Comparison of ENCODE assay signal across 8 cellular contexts in the genomic region with DNA sequence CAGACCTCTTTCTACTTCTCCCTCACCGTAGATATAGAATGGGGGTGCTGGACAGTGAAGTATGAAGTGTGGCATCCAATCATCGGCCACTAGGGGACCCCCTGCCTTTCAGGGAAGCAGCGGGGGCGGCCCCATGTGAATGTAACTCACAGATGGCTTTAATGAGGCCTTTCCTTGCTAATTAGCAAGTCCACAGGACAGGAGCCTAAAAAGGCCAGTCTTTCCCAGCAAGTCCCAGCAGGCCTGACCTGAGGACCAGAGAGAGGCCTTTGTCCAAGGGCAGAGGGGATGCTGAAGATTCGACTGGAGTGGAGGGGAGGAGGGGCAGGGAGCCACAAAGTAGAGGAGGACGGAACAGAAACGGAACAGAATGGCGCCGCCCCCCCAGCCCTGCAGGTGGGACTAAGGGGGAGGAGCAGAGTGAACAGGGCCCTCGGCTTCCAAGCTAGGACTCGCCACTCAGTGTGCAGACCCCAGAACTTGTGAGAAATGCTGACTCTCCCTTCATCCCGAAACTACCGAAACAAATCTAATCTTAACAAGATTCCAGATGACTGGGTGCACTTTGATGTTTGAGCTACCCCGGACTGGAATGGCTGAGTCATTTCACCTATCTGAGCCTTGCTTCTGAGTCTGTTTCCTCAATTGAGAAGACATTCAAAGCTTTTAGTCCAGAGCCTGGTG. TPM values are rescaled to one million over a fixed set of nuclear protein-coding genes. Genes with fewer than 3 reads are reported as not detected.
A peak's percentile ranks its signal among the peaks of the same experiment; 100 is the strongest.
DNase-seq lines count a peak whose midpoint lies in the region; ATAC-seq, FAIRE-seq and TF ChIP-seq lines count a peak whose summit lies in the region.

No MANE protein-coding gene starts in this region.

- peaks cover 68% of the 10 kb centered on the region for H3K79me2 ChIP-seq in keratinocyte (ENCODE audit: control insufficient read depth, insufficient read depth, low read length)

- dilution Hi-C loops in keratinocyte (cut with MboI; ENCODE audit: extremely low pct_ligation_motif_present, low sequenced_read_pairs) = no loop called here

- peak overlapping the region; percentile 75 for H3K4me2 ChIP-seq in keratinocyte (ENCODE audit: control insufficient read depth, extremely low read depth, insufficient read depth, low read depth, low read length)

- WGBS in sigmoid colon, 2 donors = 32 to 40% methylated on average over 14 of the region's 14 CpGs

- H3K27ac ChIP-seq in keratinocyte (ENCODE audit: control insufficient read depth, insufficient read depth, low read length) (peak overlapping the region; percentile 53), sigmoid colon (no peak overlapping the region)

- peak; percentile 41; the same call in 1 of the 2 replicates for TF ChIP-seq CTCF in GM12875 (IDR thresholded peaks at IDR 0.05; ENCODE audit: borderline replicate concordance, insufficient read depth, low read depth, low read length)
- peak; percentile 21; the same call in 1 of the 2 replicates for TF ChIP-seq CTCF in LNCAP (IDR thresholded peaks at IDR 0.05)
- TF ChIP-seq CTCF in keratinocyte (optimal IDR thresholded peaks at IDR 0.05 in 1 of 3, IDR thresholded peaks at IDR 0.05 in 1 of 3, conservative IDR thresholded peaks at IDR 0.05 in 1 of 3; ENCODE audit: extremely low read depth in 1 of 3, insufficient read depth in 2 of 3, low read length in 3 of 3) = peak in 1 of 3 experiments; percentile 13
- TF ChIP-seq CTCF in sigmoid colon (IDR thresholded peaks at IDR 0.05) = no peak

- H3K9me3 ChIP-seq in keratinocyte (ENCODE audit: control insufficient read depth, low read depth, low read length) (no peaks in the 10 kb centered on the region), sigmoid colon (no peaks in the 10 kb centered on the region)

- H3K4me1 ChIP-seq in keratinocyte (ENCODE audit: control insufficient read depth, extremely low read depth, insufficient read depth, low read length) = peaks cover 53% of the 10 kb centered on the region
- H3K4me1 ChIP-seq in sigmoid colon = no peaks in the 10 kb centered on the region

- intact Hi-C loops in sigmoid colon (cut with DNase I) (no loop called here), Right ventricle myocardium superior (cut with DNase I) (no loop called here)

- H3K9ac ChIP-seq in keratinocyte (ENCODE audit: control insufficient read depth, extremely low read depth, insufficient read depth, low read length) = peak overlapping the region; percentile 58

- H3K36me3 ChIP-seq in keratinocyte (ENCODE audit: control insufficient read depth in 2 of 2, extremely low read depth in 1 of 2, insufficient read depth in 2 of 2, low read length in 2 of 2) (peaks cover 12 to 14% of the 10 kb centered on the region in 2 experiments), sigmoid colon (no peaks in the 10 kb centered on the region)

- H3K9me3 Mint-ChIP-seq in activated T-cell treated with anti-CD3 and anti-CD28 coated beads, Interleukin-2, amount 50 U/mL, for 72 hours = no peaks in the 10 kb centered on the region
- H3K9me3 Mint-ChIP-seq in stimulated activated naive CD8-positive, alpha-beta T cell treated with anti-CD3 and anti-CD28 coated beads, Interleukin-15, Interleukin-2, amounts not matched to agents 100 ng/mL and 50 ng/mL, for 24 hours = no peaks in the 10 kb centered on the region

- no peaks in the 10 kb centered on the region for H3K36me3 Mint-ChIP-seq in activated T-cell treated with anti-CD3 and anti-CD28 coated beads, Interleukin-2, amount 50 U/mL, for 72 hours (ENCODE audit: insufficient read depth in 2 of 2)
- no peaks in the 10 kb centered on the region for H3K36me3 Mint-ChIP-seq in stimulated activated naive CD8-positive, alpha-beta T cell treated with anti-CD3 and anti-CD28 coated beads, Interleukin-15, Interleukin-2, amounts not matched to agents 100 ng/mL and 50 ng/mL, for 24 hours (ENCODE audit: low read depth)

- H4K20me1 ChIP-seq in keratinocyte (ENCODE audit: control insufficient read depth, extremely low read depth, insufficient read depth, low read length) = peaks cover 3% of the 10 kb centered on the region

- H3K27me3 ChIP-seq in keratinocyte (ENCODE audit: control insufficient read depth, extremely low read depth, insufficient read depth, low read length) (no peaks in the 10 kb centered on the region), sigmoid colon (peaks cover 5 to 10% (median 6%) of the 10 kb centered on the region in 3 donors)

- H3K4me3 ChIP-seq in GM12875 (ENCODE audit: low read depth, low read length) = no peak overlapping the region
- peak overlapping the region in 1 of 3 experiments; percentile 29 for H3K4me3 ChIP-seq in keratinocyte (ENCODE audit: control insufficient read depth in 2 of 3, extremely low read depth in 1 of 3, insufficient read depth in 2 of 3, low read depth in 1 of 3, low read length in 3 of 3)
- no peak overlapping the region for H3K4me3 ChIP-seq in sigmoid colon

- H3K27ac Mint-ChIP-seq in activated T-cell treated with anti-CD3 and anti-CD28 coated beads, Interleukin-2, amount 50 U/mL, for 72 hours = no peak overlapping the region
- H3K27ac Mint-ChIP-seq in stimulated activated naive CD8-positive, alpha-beta T cell treated with anti-CD3 and anti-CD28 coated beads, Interleukin-15, Interleukin-2, amounts not matched to agents 100 ng/mL and 50 ng/mL, for 24 hours = peak overlapping the region; percentile 56

- no peak for TF ChIP-seq POLR2A in sigmoid colon (IDR thresholded peaks at IDR 0.05)

- ATAC-seq in activated T-cell treated with anti-CD3 and anti-CD28 coated beads, Interleukin-2, amount 50 U/mL, for 72 hours (replicated peaks in 1 of 2) = peak; percentile 81
- ATAC-seq in HG03159 (IDR thresholded peaks at IDR 0.05; ENCODE audit: unreplicated experiment) = no peak
- ATAC-seq in Right ventricle myocardium superior (ENCODE audit: poor library complexity) = no peak

- peak overlapping the region; percentile 5 to 75 for H3K4me3 Mint-ChIP-seq in activated T-cell treated with anti-CD3 and anti-CD28 coated beads, Interleukin-2, amount 50 U/mL, for 72 hours
- H3K4me3 Mint-ChIP-seq in stimulated activated naive CD8-positive, alpha-beta T cell treated with anti-CD3 and anti-CD28 coated beads, Interleukin-15, Interleukin-2, amounts not matched to agents 100 ng/mL and 50 ng/mL, for 24 hours = peak overlapping the region; percentile 58

- H2AFZ ChIP-seq in keratinocyte (ENCODE audit: control insufficient read depth, low read length) = no peak overlapping the region

- peaks cover under 1% of the 10 kb centered on the region for H3K9me1 ChIP-seq in keratinocyte (ENCODE audit: control insufficient read depth, extremely low read depth, insufficient read depth, low read length)

- peaks cover 22% of the 10 kb centered on the region for H3K27me3 Mint-ChIP-seq in activated T-cell treated with anti-CD3 and anti-CD28 coated beads, Interleukin-2, amount 50 U/mL, for 72 hours (ENCODE audit: low read depth)
- peaks cover 22% of the 10 kb centered on the region for H3K27me3 Mint-ChIP-seq in stimulated activated naive CD8-positive, alpha-beta T cell treated with anti-CD3 and anti-CD28 coated beads, Interleukin-15, Interleukin-2, amounts not matched to agents 100 ng/mL and 50 ng/mL, for 24 hours

- peak; percentile 56 for FAIRE-seq in keratinocyte (lab: Jason Lieb, UNC)

- peaks cover 12% of the 10 kb centered on the region for H3K4me1 Mint-ChIP-seq in activated T-cell treated with anti-CD3 and anti-CD28 coated beads, Interleukin-2, amount 50 U/mL, for 72 hours (ENCODE audit: low read depth)
- H3K4me1 Mint-ChIP-seq in stimulated activated naive CD8-positive, alpha-beta T cell treated with anti-CD3 and anti-CD28 coated beads, Interleukin-15, Interleukin-2, amounts not matched to agents 100 ng/mL and 50 ng/mL, for 24 hours (ENCODE audit: low read depth) = peaks cover 17% of the 10 kb centered on the region

- DNase-seq in activated T-cell treated with anti-CD3 and anti-CD28 coated beads, Interleukin-2, amount 50 U/mL, for 72 hours = peak; percentile 31 to 43
- DNase-seq in keratinocyte (ENCODE audit: low read depth, low spot score) (no peak), sigmoid colon (no peak), Right ventricle myocardium superior (no peak)

- no peak for TF ChIP-seq EP300 in sigmoid colon (IDR thresholded peaks at IDR 0.05)

RNA-seq across cellular contexts. Expression of gene C6orf132, which starts 5.8 kb away (rescaled TPM):
- under 1 TPM; 0.26 to 0.65 TPM for total RNA-seq in activated T-cell treated with anti-CD3 and anti-CD28 coated beads, Interleukin-2, amount 50 U/mL, for 72 hours
- polyA plus RNA-seq in keratinocyte (8.1 to 15.3 TPM (median 11.8 TPM) in 3 replicates), sigmoid colon (10 to 100 TPM; 38.5 to 91.3 (median 87.1) TPM)
- polyA plus RNA-seq in keratinocyte (2011; ENCODE audit: low read depth) = 12.2 TPM
- 13.0 and 15.4 TPM in 2 replicates for polyA plus RNA-seq in keratinocyte (2011; cell fraction: cytosol; rRNA removed)
- polyA plus RNA-seq in keratinocyte (2011; cell fraction: nucleus; rRNA removed) = 10.5 and 13.5 TPM in 2 replicates
- polyA plus RNA-seq in keratinocyte (2012; ENCODE audit: low replicate concordance) = 26.2 and 34.7 TPM in 2 replicates
- 6.5 to 23.7 TPM (median 8.9 TPM) in 3 replicates for polyA minus RNA-seq in keratinocyte
- 18.4 TPM for polyA minus RNA-seq in keratinocyte (2011; cell fraction: cytosol; rRNA and poly(A)+ RNA removed)
- polyA minus RNA-seq in keratinocyte (2011; cell fraction: nucleus; rRNA and poly(A)+ RNA removed) = 11.6 and 14.6 TPM in 2 replicates
- total RNA-seq in sigmoid colon (1 to 10 TPM in 1 of 4 donors, under 1 TPM in 2, not detected in 1; 0.33 to 3.3 (median 0.71) TPM), Right ventricle myocardium superior (1.9 TPM)

RNA-seq across cellular contexts. Expression of gene GUCA1A, which starts 36.5 kb away (rescaled TPM):
- under 1 TPM; 0.14 to 0.21 TPM for total RNA-seq in activated T-cell treated with anti-CD3 and anti-CD28 coated beads, Interleukin-2, amount 50 U/mL, for 72 hours
- not detected in 3 replicates for polyA plus RNA-seq in keratinocyte
- not detected for polyA plus RNA-seq in keratinocyte (2011; ENCODE audit: low read depth)
- not detected in 2 replicates for polyA plus RNA-seq in keratinocyte (2011; cell fraction: cytosol; rRNA removed)
- not detected in 2 replicates for polyA plus RNA-seq in keratinocyte (2011; cell fraction: nucleus; rRNA removed)
- 0.13 TPM in 1 of 2 replicates, not detected in the other for polyA plus RNA-seq in keratinocyte (2012; ENCODE audit: low replicate concordance)
- polyA minus RNA-seq in keratinocyte = not detected in 3 replicates
- not detected for polyA minus RNA-seq in keratinocyte (2011; cell fraction: cytosol; rRNA and poly(A)+ RNA removed)
- polyA minus RNA-seq in keratinocyte (2011; cell fraction: nucleus; rRNA and poly(A)+ RNA removed) = not detected in 2 replicates
- total RNA-seq in sigmoid colon = under 1 TPM in 1 of 4 donors, not detected in 3; 0.36 TPM
- polyA plus RNA-seq in sigmoid colon = under 1 TPM in 1 of 3 donors, not detected in 2; 0.15 TPM
- not detected for total RNA-seq in Right ventricle myocardium superior

RNA-seq across cellular contexts. Expression of gene GUCA1B, which starts 58.1 kb away (rescaled TPM):
- 1 to 10 TPM; 4.8 to 6.5 TPM for total RNA-seq in activated T-cell treated with anti-CD3 and anti-CD28 coated beads, Interleukin-2, amount 50 U/mL, for 72 hours
- polyA plus RNA-seq in keratinocyte (0.08 to 0.28 TPM (median 0.17 TPM) in 3 replicates), sigmoid colon (under 1 TPM in 1 of 3 donors, not detected in 2; 0.82 TPM)
- polyA plus RNA-seq in keratinocyte (2011; ENCODE audit: low read depth) = 3.1 TPM
- 0.06 TPM in 2 replicates for polyA plus RNA-seq in keratinocyte (2011; cell fraction: cytosol; rRNA removed)
- 0.64 and 0.87 TPM in 2 replicates for polyA plus RNA-seq in keratinocyte (2011; cell fraction: nucleus; rRNA removed)
- polyA plus RNA-seq in keratinocyte (2012; ENCODE audit: low replicate concordance) = 2.3 TPM in 1 of 2 replicates, not detected in the other
- 0.38 TPM in 1 of 3 replicates, not detected in the others for polyA minus RNA-seq in keratinocyte
- not detected for polyA minus RNA-seq in keratinocyte (2011; cell fraction: cytosol; rRNA and poly(A)+ RNA removed)
- 0.53 and 1.1 TPM in 2 replicates for polyA minus RNA-seq in keratinocyte (2011; cell fraction: nucleus; rRNA and poly(A)+ RNA removed)
- total RNA-seq in sigmoid colon (1 to 10 TPM in 1 of 4 donors, under 1 TPM in 2, not detected in 1; 0.36 to 2.8 (median 0.82) TPM), Right ventricle myocardium superior (0.46 TPM)

Comparison
In these comparisons a context has a peak if more than half of its experiments do, and no peak if none do; other contexts are left out.
1. CTCF ChIP-seq: peak in GM12875 (single experiment) and LNCAP (single experiment); none in sigmoid colon (0 of 4).
2. ATAC-seq: peak in activated T-cell treated with anti-CD3 and anti-CD28 coated beads, Interleukin-2, amount 50 U/mL, for 72 hours (2 of 2); none in HG03159 (single experiment) and Right ventricle myocardium superior (single experiment).
3. DNase-seq: peak in activated T-cell treated with anti-CD3 and anti-CD28 coated beads, Interleukin-2, amount 50 U/mL, for 72 hours (2 of 2); none in keratinocyte (single experiment), sigmoid colon (single experiment) and Right ventricle myocardium superior (single experiment).